Comparison of ENCODE assay signal across 19 cellular contexts in genomic region chr5:145951071-145951470, GRCh38. TPM values are rescaled to one million over a fixed set of nuclear protein-coding genes. Genes with fewer than 3 reads are reported as not detected.
"Had no signal": no experiment of that assay in that cellular context is flagged by ENCODE, and none has a peak within 500 bp of the region (broad histone marks: within the 10 kb centered on the region; RNA-seq: fewer than 3 reads in every experiment).

No MANE protein-coding gene starts in this region.

- H3K9me3 ChIP-seq: body of pancreas, colonic mucosa, thoracic aorta had no signal

- DNase-seq: activated CD4-positive, alpha-beta T cell treated with anti-CD3 and anti-CD28 coated beads, Interleukin-2, amount 50 U/mL, for 48 hours; activated CD8-positive, alpha-beta memory T cell treated with anti-CD3 and anti-CD28 coated beads, Interleukin-2, amount 10 ng/mL, durations not matched to agents 7 days and 5 days; activated naive CD4-positive, alpha-beta T cell; activated naive CD8-positive, alpha-beta T cell treated with anti-CD3 and anti-CD28 coated beads, Interleukin-2, amount 10 ng/mL, durations not matched to agents 7 days and 5 days; body of pancreas; colonic mucosa; foreskin melanocyte; head of caudate nucleus; immature natural killer cell; midbrain; nephron progenitor cell; occipital lobe; stimulated activated CD4-positive, alpha-beta T cell treated with anti-CD3 and anti-CD28 coated beads, Interleukin-2, amount 100 ng/mL, for 48 hours had no signal

- H3K27ac Mint-ChIP-seq: activated CD8-positive, alpha-beta memory T cell treated with anti-CD3 and anti-CD28 coated beads, Interleukin-2, amount 10 ng/mL, durations not matched to agents 7 days and 5 days; activated naive CD8-positive, alpha-beta T cell treated with anti-CD3 and anti-CD28 coated beads, Interleukin-2, amount 10 ng/mL, durations not matched to agents 7 days and 5 days; activated T-helper 17 cell treated with anti-CD3 and anti-CD28 coated beads, Interleukin-2, amount 50 U/mL, for 72 hours; immature natural killer cell had no signal

- H3K4me3 ChIP-seq: body of pancreas, colonic mucosa, SK-N-MC, thoracic aorta had no signal

- H3K27me3 ChIP-seq: body of pancreas, colonic mucosa had no signal

- H3K9me3 Mint-ChIP-seq: activated naive CD8-positive, alpha-beta T cell treated with anti-CD3 and anti-CD28 coated beads, Interleukin-2, amount 10 ng/mL, durations not matched to agents 7 days and 5 days; activated T-helper 17 cell treated with anti-CD3 and anti-CD28 coated beads, Interleukin-2, amount 50 U/mL, for 72 hours; central memory CD8-positive, alpha-beta T cell; immature natural killer cell; nephron progenitor cell had no signal

- H3K36me3 ChIP-seq: colonic mucosa, thoracic aorta had no signal

- FAIRE-seq: TTC549 had no signal

- ATAC-seq: activated CD8-positive, alpha-beta memory T cell treated with anti-CD3 and anti-CD28 coated beads, Interleukin-2, amount 10 ng/mL, durations not matched to agents 7 days and 5 days; activated T-helper 17 cell treated with anti-CD3 and anti-CD28 coated beads, Interleukin-2, amount 50 U/mL, for 72 hours; body of pancreas had no signal

- H3K4me1 Mint-ChIP-seq: central memory CD8-positive, alpha-beta T cell; immature natural killer cell had no signal

- H3K36me3 Mint-ChIP-seq: activated CD8-positive, alpha-beta memory T cell treated with anti-CD3 and anti-CD28 coated beads, Interleukin-2, amount 10 ng/mL, durations not matched to agents 7 days and 5 days; activated naive CD8-positive, alpha-beta T cell treated with anti-CD3 and anti-CD28 coated beads, Interleukin-2, amount 10 ng/mL, durations not matched to agents 7 days and 5 days; immature natural killer cell had no signal

- H3K4me3 Mint-ChIP-seq: activated CD8-positive, alpha-beta memory T cell treated with anti-CD3 and anti-CD28 coated beads, Interleukin-2, amount 10 ng/mL, durations not matched to agents 7 days and 5 days; activated naive CD8-positive, alpha-beta T cell treated with anti-CD3 and anti-CD28 coated beads, Interleukin-2, amount 10 ng/mL, durations not matched to agents 7 days and 5 days; activated T-helper 17 cell treated with anti-CD3 and anti-CD28 coated beads, Interleukin-2, amount 50 U/mL, for 72 hours; central memory CD8-positive, alpha-beta T cell; immature natural killer cell; nephron progenitor cell had no signal

- H3K27ac ChIP-seq: body of pancreas, colonic mucosa, SK-N-MC, thoracic aorta had no signal

- H3K4me1 ChIP-seq: colonic mucosa had no signal

RNA-seq across cellular contexts. Expression of gene SH3RF2, which starts 14.7 kb away (rescaled TPM):
- total RNA-seq: activated naive CD8-positive, alpha-beta T cell treated with anti-CD3 and anti-CD28 coated beads, Interleukin-2, amount 10 ng/mL, durations not matched to agents 7 days and 5 days; lung microvascular endothelial cell had no signal
- polyA plus RNA-seq: immature natural killer cell had no signal
